18 cellular contexts compared by ENCODE assay signal in genomic region chr19:30391052-30391451, GRCh38. TPM values are rescaled to one million over a fixed set of nuclear protein-coding genes. Genes with fewer than 3 reads are reported as not detected.
"Had no signal": no experiment of that assay in that cellular context is flagged by ENCODE, and none has a peak within 500 bp of the region (broad histone marks: within the 10 kb centered on the region; RNA-seq: fewer than 3 reads in every experiment).

No MANE protein-coding gene starts in this region.

- H3K27me3 ChIP-seq: ovary, thyroid gland, upper lobe of left lung, vagina had no signal

- H3K4me3 Mint-ChIP-seq: dendritic cell treated with granulocyte-macrophage colony-stimulating factor and Interleukin-4, amounts not matched to agents 40 ng/mL and 50 ng/mL, for 4 days; naive thymus-derived CD8-positive, alpha-beta T cell had no signal

- H3K9me3 Mint-ChIP-seq: dendritic cell treated with granulocyte-macrophage colony-stimulating factor and Interleukin-4, amounts not matched to agents 40 ng/mL and 50 ng/mL, for 4 days had no signal

- H3K9me3 ChIP-seq: mucosa of descending colon, neutrophil, ovary, suprapubic skin, thyroid gland, upper lobe of left lung, vagina had no signal

- H3K27ac ChIP-seq: neutrophil, ovary, suprapubic skin, thyroid gland, upper lobe of left lung, vagina had no signal

- H3K4me1 Mint-ChIP-seq: naive thymus-derived CD8-positive, alpha-beta T cell had no signal

- ATAC-seq: mucosa of descending colon; naive thymus-derived CD8-positive, alpha-beta T cell; right cardiac atrium had no signal

- DNase-seq: erythroblast; foreskin melanocyte; hippocampal formation; mammary epithelial cell; mucosa of descending colon; naive thymus-derived CD8-positive, alpha-beta T cell; ovary; right cardiac atrium; small intestine; stimulated activated CD4-positive, alpha-beta T cell treated with anti-CD3 and anti-CD28 coated beads, Interleukin-12 subunit alpha, Interleukin-12 subunit beta, amount 100 ng/mL, for 4 hours; stimulated activated naive CD4-positive, alpha-beta T cell treated with Interleukin-2 at 50 U/mL for 16 hours; thyroid gland; upper lobe of left lung had no signal

- H3K4me1 ChIP-seq: suprapubic skin, thyroid gland, upper lobe of left lung, vagina had no signal

- H3K27ac Mint-ChIP-seq: dendritic cell treated with granulocyte-macrophage colony-stimulating factor and Interleukin-4, amounts not matched to agents 40 ng/mL and 50 ng/mL, for 4 days; naive thymus-derived CD8-positive, alpha-beta T cell had no signal

- H3K36me3 Mint-ChIP-seq: naive thymus-derived CD8-positive, alpha-beta T cell had no signal

- H3K36me3 ChIP-seq: neutrophil, ovary, suprapubic skin, thyroid gland, upper lobe of left lung, vagina had no signal

- H3K4me3 ChIP-seq: mucosa of descending colon, ovary, suprapubic skin, thyroid gland, upper lobe of left lung, vagina had no signal

RNA-seq across cellular contexts. Expression of gene ZNF536, which starts 18.9 kb away (rescaled TPM):
- total RNA-seq: endothelial cell of umbilical vein; mammary epithelial cell; naive thymus-derived CD8-positive, alpha-beta T cell had no signal
- polyA plus RNA-seq: endothelial cell of umbilical vein; mammary epithelial cell; naive thymus-derived CD8-positive, alpha-beta T cell had no signal
